9 cellular contexts compared by ENCODE assay signal in the genomic region with DNA sequence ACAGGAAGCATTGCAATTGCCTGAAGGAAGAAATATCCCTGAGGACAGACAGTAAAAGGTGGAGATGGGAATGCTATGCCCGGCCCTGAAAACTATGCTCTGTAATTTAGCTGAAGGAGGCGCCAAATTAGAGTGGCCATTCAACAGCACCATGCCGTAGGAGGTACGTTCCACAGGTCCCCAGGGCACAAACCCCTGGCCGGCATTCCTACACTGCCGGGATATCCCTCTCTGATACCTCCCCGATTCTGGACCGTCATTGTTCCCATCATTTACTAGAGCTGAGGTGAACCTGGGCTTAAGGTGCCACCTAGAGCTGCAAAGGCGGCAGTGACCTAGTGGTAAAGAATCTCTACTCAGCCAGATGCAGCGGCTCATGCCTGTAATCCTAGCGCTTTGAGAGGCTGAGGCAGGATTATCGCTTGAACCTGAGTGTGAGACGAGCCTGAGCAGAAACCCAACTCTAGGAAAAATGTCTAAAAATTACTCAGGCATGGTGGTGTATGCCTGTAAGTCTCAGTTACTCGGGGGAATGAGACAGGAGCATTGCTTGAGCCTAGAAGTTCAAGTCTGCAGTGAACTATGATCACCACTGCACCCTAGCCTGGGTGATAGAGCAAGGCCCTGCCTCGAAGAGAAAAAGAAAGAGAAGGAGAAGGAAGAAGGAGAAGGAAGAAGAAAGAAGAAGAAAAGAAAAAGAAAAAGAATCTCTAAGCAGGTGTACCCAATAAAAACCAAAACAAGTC. TPM values are rescaled to one million over a fixed set of nuclear protein-coding genes. Genes with fewer than 3 reads are reported as not detected.
A peak's percentile ranks its signal among the peaks of the same experiment; 100 is the strongest.
DNase-seq lines count a peak whose midpoint lies in the region; ATAC-seq and TF ChIP-seq lines count a peak whose summit lies in the region.
"Had no signal": no experiment of that assay in that cellular context is flagged by ENCODE, and none has a peak within 500 bp of the region (broad histone marks: within the 10 kb centered on the region; RNA-seq: fewer than 3 reads in every experiment).

No MANE protein-coding gene starts in this region.

- H3K79me2 ChIP-seq in GM23248 (ENCODE audit: insufficient read depth) = no peaks in the 10 kb centered on the region
- H3K79me2 ChIP-seq in OCI-LY3 (ENCODE audit: low read length) = no peaks in the 10 kb centered on the region

- no peak overlapping the region for H3K27ac Mint-ChIP-seq in progenitor cell of endocrine pancreas

- WGBS in GM23248 (ENCODE audit: low coverage in 1 of 2, low lambda C conversion rate in 2 of 2, missing lambda C conversion rate in 2 of 2), 2 experiments = 35 to 41% methylated on average over 15 of the region's 15 CpGs

- no peak for ATAC-seq in GM21737 (IDR thresholded peaks at IDR 0.05; ENCODE audit: unreplicated experiment)
- ATAC-seq in GM21717 (IDR thresholded peaks at IDR 0.05; ENCODE audit: unreplicated experiment) = no peak
- no peak for ATAC-seq in GM19455 (IDR thresholded peaks at IDR 0.05; ENCODE audit: unreplicated experiment)
- ATAC-seq in SK-N-SH treated with all-trans-retinoic acid at 6 μM for 48 hours = no peak
- ATAC-seq: lower lobe of right lung had no signal

- no peaks in the 10 kb centered on the region for H3K36me3 ChIP-seq in GM23248 (ENCODE audit: low read depth)
- no peaks in the 10 kb centered on the region for H3K36me3 ChIP-seq in OCI-LY3 (replicated peaks; ENCODE audit: low read depth, low read length)
- H3K36me3 ChIP-seq: lower lobe of right lung had no signal

- H3K9me3 ChIP-seq in GM23248 (ENCODE audit: low read depth) (no peaks in the 10 kb centered on the region), OCI-LY3 (ENCODE audit: insufficient read depth, low read length) (no peaks in the 10 kb centered on the region)
- H3K9me3 ChIP-seq: lower lobe of right lung had no signal

- H3K36me3 Mint-ChIP-seq in progenitor cell of endocrine pancreas (ENCODE audit: insufficient read depth) = no peaks in the 10 kb centered on the region

- no peaks in the 10 kb centered on the region for H3K9me2 ChIP-seq in GM23248 (ENCODE audit: insufficient read depth)

- peaks cover 6% of the 10 kb centered on the region for H3K9me3 Mint-ChIP-seq in progenitor cell of endocrine pancreas (ENCODE audit: low read depth)

- H3K27ac ChIP-seq in GM23248 = no peak overlapping the region
- H3K27ac ChIP-seq in OCI-LY3 (ENCODE audit: low read length) = no peak overlapping the region
- H3K27ac ChIP-seq: lower lobe of right lung had no signal

- no peak overlapping the region for H3K4me3 ChIP-seq in GM23248
- H3K4me3 ChIP-seq in OCI-LY3 (ENCODE audit: low read length) = peak overlapping the region; percentile 54
- H3K4me3 ChIP-seq in fibroblast of villous mesenchyme (ENCODE audit: low read depth, low read length) = no peak overlapping the region
- H3K4me3 ChIP-seq: lower lobe of right lung had no signal

- H3K9ac ChIP-seq in GM23248 (no peak overlapping the region), OCI-LY3 (ENCODE audit: low read length) (no peak overlapping the region; the same call in 1 of the 2 replicates)

- DNase-seq in GM23248 = peak; percentile 39
- DNase-seq in fibroblast of villous mesenchyme (ENCODE audit: low read depth) = no peak
- peak; percentile 21 for DNase-seq in progenitor cell of endocrine pancreas (ENCODE audit: low spot score, unreplicated experiment)
- DNase-seq: lower lobe of right lung had no signal

- no peak overlapping the region for H3K4me3 Mint-ChIP-seq in progenitor cell of endocrine pancreas (ENCODE audit: low read depth)

- H2AFZ ChIP-seq in GM23248 = peak overlapping the region; percentile 53; the same call in 1 of the 2 replicates
- peak overlapping the region; percentile 35; the same call in 1 of the 2 replicates for H2AFZ ChIP-seq in OCI-LY3 (ENCODE audit: low read depth, low read length)

- H3K27me3 ChIP-seq in GM23248 (replicated peaks; ENCODE audit: insufficient read depth) (0 out of 2 replicates have a peak, but pooled peaks cover 6% of the 10 kb centered on the region), OCI-LY3 (ENCODE audit: low read depth, low read length) (0 out of 2 replicates have a peak, but pooled peaks cover 3% of the 10 kb centered on the region)

- H3K4me2 ChIP-seq in GM23248 (ENCODE audit: unreplicated experiment) (no peak overlapping the region), OCI-LY3 (ENCODE audit: low read length) (peak overlapping the region; percentile 62)

- H4K20me1 ChIP-seq in GM23248 (ENCODE audit: insufficient read depth) (no peaks in the 10 kb centered on the region), OCI-LY3 (ENCODE audit: insufficient read depth, low read length) (no peaks in the 10 kb centered on the region)

- in situ Hi-C loops in GM23248 (cut with MboI) = no loop called here

- H3K4me1 ChIP-seq in GM23248 (ENCODE audit: insufficient read depth) (no peaks in the 10 kb centered on the region), OCI-LY3 (ENCODE audit: low read length) (peaks cover 13% of the 10 kb centered on the region)
- H3K4me1 ChIP-seq: lower lobe of right lung had no signal

- H3F3A ChIP-seq in GM23248 (ENCODE audit: insufficient read depth) = no peaks in the 10 kb centered on the region

- H3K27me3 Mint-ChIP-seq in progenitor cell of endocrine pancreas = peaks cover 8% of the 10 kb centered on the region

- TF ChIP-seq CTCF in OCI-LY3 (IDR thresholded peaks at IDR 0.05; ENCODE audit: low read depth, low read length) = peak; percentile 63
- TF ChIP-seq CTCF in fibroblast of villous mesenchyme (IDR thresholded peaks at IDR 0.05; ENCODE audit: insufficient read depth, low read depth, low read length) = peak; percentile 16
- peak; percentile 64 for TF ChIP-seq CTCF in progenitor cell of endocrine pancreas (IDR thresholded peaks at IDR 0.05; ENCODE audit: unreplicated experiment)

- peaks cover 7% of the 10 kb centered on the region for H3K4me1 Mint-ChIP-seq in progenitor cell of endocrine pancreas (ENCODE audit: low read depth)

TF ChIP-seq in SK-N-SH treated with all-trans-retinoic acid at 6 μM for 48 hours, 23 proteins besides CTCF, POLR2A, EP300 and RAD21:
- TF ChIP-seq BACH2 (CRISPR knock-in tag; IDR thresholded peaks at IDR 0.05; ENCODE audit: borderline replicate concordance) (no peak), GLIS3 (CRISPR knock-in tag; IDR thresholded peaks at IDR 0.05) (no peak), PPARA (CRISPR knock-in tag; IDR thresholded peaks at IDR 0.05; ENCODE audit: borderline replicate concordance) (no peak), ZFP3 (CRISPR knock-in tag; IDR thresholded peaks at IDR 0.05) (no peak), ZFP30 (CRISPR knock-in tag; IDR thresholded peaks at IDR 0.05) (no peak), SNAI2 (CRISPR knock-in tag; IDR thresholded peaks at IDR 0.05) (no peak), CSDC2 (CRISPR knock-in tag; IDR thresholded peaks at IDR 0.05) (no peak)
- TF ChIP-seq, protein P1, sequence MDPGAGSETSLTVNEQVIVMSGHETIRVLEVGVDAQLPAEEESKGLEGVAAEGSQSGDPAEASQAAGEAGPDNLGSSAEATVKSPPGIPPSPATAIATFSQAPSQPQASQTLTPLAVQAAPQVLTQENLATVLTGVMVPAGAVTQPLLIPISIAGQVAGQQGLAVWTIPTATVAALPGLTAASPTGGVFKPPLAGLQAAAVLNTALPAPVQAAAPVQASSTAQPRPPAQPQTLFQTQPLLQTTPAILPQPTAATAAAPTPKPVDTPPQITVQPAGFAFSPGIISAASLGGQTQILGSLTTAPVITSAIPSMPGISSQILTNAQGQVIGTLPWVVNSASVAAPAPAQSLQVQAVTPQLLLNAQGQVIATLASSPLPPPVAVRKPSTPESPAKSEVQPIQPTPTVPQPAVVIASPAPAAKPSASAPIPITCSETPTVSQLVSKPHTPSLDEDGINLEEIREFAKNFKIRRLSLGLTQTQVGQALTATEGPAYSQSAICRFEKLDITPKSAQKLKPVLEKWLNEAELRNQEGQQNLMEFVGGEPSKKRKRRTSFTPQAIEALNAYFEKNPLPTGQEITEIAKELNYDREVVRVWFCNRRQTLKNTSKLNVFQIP (CRISPR knock-in tag; IDR thresholded peaks at IDR 0.05; ENCODE audit: borderline replicate concordance, low read depth) = no peak
- TF ChIP-seq, protein P2, sequence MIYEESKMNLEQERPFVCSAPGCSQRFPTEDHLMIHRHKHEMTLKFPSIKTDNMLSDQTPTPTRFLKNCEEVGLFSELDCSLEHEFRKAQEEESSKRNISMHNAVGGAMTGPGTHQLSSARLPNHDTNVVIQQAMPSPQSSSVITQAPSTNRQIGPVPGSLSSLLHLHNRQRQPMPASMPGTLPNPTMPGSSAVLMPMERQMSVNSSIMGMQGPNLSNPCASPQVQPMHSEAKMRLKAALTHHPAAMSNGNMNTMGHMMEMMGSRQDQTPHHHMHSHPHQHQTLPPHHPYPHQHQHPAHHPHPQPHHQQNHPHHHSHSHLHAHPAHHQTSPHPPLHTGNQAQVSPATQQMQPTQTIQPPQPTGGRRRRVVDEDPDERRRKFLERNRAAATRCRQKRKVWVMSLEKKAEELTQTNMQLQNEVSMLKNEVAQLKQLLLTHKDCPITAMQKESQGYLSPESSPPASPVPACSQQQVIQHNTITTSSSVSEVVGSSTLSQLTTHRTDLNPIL (CRISPR knock-in tag; IDR thresholded peaks at IDR 0.05; ENCODE audit: low read depth) = no peak
- TF ChIP-seq, protein P3, sequence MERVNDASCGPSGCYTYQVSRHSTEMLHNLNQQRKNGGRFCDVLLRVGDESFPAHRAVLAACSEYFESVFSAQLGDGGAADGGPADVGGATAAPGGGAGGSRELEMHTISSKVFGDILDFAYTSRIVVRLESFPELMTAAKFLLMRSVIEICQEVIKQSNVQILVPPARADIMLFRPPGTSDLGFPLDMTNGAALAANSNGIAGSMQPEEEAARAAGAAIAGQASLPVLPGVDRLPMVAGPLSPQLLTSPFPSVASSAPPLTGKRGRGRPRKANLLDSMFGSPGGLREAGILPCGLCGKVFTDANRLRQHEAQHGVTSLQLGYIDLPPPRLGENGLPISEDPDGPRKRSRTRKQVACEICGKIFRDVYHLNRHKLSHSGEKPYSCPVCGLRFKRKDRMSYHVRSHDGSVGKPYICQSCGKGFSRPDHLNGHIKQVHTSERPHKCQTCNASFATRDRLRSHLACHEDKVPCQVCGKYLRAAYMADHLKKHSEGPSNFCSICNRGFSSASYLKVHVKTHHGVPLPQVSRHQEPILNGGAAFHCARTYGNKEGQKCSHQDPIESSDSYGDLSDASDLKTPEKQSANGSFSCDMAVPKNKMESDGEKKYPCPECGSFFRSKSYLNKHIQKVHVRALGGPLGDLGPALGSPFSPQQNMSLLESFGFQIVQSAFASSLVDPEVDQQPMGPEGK (CRISPR knock-in tag; IDR thresholded peaks at IDR 0.05; ENCODE audit: borderline replicate concordance) = no peak

RNA-seq across cellular contexts. Expression of a gene that starts 53.0 kb away (rescaled TPM):
- 29.3 and 31.5 TPM in 2 replicates for total RNA-seq in GM23248 (2014; rRNA removed; shearing (Covaris generic))
- 13.9 and 14.4 TPM in 2 replicates for polyA plus RNA-seq in GM23248 (2016; fragmentation: Nextera tagmentation; extraction: Ambion mirVana)
- total RNA-seq in fibroblast of villous mesenchyme (46.7 and 57.4 TPM in 2 replicates), progenitor cell of endocrine pancreas (52.8 and 53.2 TPM in 2 replicates)
